Comparison of ENCODE assay signal across 9 cellular contexts in the genomic region with DNA sequence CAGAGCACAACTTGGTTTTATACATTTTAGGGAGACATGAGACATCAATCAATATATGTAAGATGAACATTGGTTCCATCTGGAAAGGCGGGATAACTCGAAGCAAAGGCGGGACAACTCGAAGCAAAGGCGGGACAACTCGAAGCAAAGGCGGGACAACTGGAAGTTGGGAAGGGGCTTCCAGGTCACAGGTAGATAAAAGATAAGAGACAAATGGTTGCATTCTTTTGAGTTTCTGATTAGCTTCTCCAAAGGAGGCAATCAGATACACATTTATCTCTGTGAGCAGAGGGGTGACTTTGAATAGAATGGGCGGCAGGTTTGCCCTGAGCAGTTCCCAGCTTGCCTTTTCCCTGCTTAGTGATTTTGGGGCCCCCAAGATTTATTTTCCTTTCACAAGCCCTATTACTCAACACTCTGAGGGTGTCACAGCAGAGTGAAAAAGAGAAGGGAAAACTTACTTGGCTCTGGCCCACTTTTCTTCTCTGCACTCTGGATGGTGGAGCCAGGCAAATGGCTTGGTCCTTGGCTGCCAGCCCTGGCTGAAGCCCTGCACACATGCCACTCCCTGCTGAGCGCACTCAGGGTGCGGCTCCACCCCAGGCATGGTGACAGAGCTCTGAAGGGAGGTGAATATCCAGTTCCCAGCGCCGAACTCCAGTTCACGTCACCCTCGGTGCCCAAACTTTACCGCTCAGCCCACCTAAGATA. TPM values are rescaled to one million over a fixed set of nuclear protein-coding genes. Genes with fewer than 3 reads are reported as not detected.
DNase-seq lines count a peak whose midpoint lies in the region; ATAC-seq, FAIRE-seq and TF ChIP-seq lines count a peak whose summit lies in the region.
"Had no signal": no experiment of that assay in that cellular context is flagged by ENCODE, and none has a peak within 500 bp of the region (broad histone marks: within the 10 kb centered on the region; RNA-seq: fewer than 3 reads in every experiment).

No MANE protein-coding gene starts in this region.

- no peak for FAIRE-seq in A549 (lab: Jason Lieb, UNC)

- H3K4me2 ChIP-seq in A549: peak overlapping the region; percentile 60

- H3K4me3 ChIP-seq in A549: no peak overlapping the region
- peak overlapping the region in 1 of 2 donors; percentile 32 for H3K4me3 ChIP-seq in mucosa of rectum (ENCODE audit: low read length in 2 of 2)

- no peaks in the 10 kb centered on the region for H3K36me3 ChIP-seq in mucosa of rectum (ENCODE audit: control insufficient read depth in 2 of 2, insufficient read depth in 2 of 2, low read length in 2 of 2)

- TF ChIP-seq EP300 in A549 (IDR thresholded peaks at IDR 0.05): no peak

- CTCF ChIA-PET in A549 (lab: Yijun Ruan, JAX): interaction anchor here (0.6 to 1.6 kb wide), 7 partner anchors 21 to 259 kb away, joined by 3 to 6 read pairs (median 3); no protein-coding TSS in a partner anchor

- peak overlapping the region; percentile 9 to 38 for H3K9ac ChIP-seq in mucosa of rectum (ENCODE audit: low read depth in 1 of 2, low read length in 2 of 2)

- H3K27ac ChIP-seq in A549: peak overlapping the region; percentile 2 to 73; a peak in 4 of 6 replicates
- peak overlapping the region; percentile 43 for H3K27ac ChIP-seq in epithelial cell of prostate
- peak overlapping the region; percentile 62 to 69 for H3K27ac ChIP-seq in mucosa of rectum (ENCODE audit: low read depth in 2 of 2, low read length in 2 of 2)

- POLR2A ChIA-PET in A549 (lab: Yijun Ruan, JAX): no interaction called here

- TF ChIP-seq RAD21 in A549 (conservative IDR thresholded peaks at IDR 0.05 in 1 of 2, IDR thresholded peaks at IDR 0.05 in 1 of 2): no peak

- WGBS in A549 (ENCODE audit: missing lambda C conversion rate): 63% methylated on average over 15 of the region's 15 CpGs

- H3K27me3 ChIP-seq in mucosa of rectum (ENCODE audit: control insufficient read depth in 2 of 2, insufficient read depth in 2 of 2, low read length in 2 of 2): no peaks in the 10 kb centered on the region

- ATAC-seq in A549 (peak; percentile 85 to 89), GM18498 (IDR thresholded peaks at IDR 0.05; ENCODE audit: unreplicated experiment) (no peak), GM19395 (IDR thresholded peaks at IDR 0.05; ENCODE audit: unreplicated experiment) (no peak)

- TF ChIP-seq POLR2A in A549 (IDR thresholded peaks at IDR 0.05; ENCODE audit: low read length): no peak

- H3K9me3 ChIP-seq in A549 (no peaks in the 10 kb centered on the region), mucosa of rectum (ENCODE audit: control insufficient read depth in 2 of 2, low read length in 2 of 2) (no peaks in the 10 kb centered on the region)

- no peak for TF ChIP-seq CTCF in A549 (IDR thresholded peaks at IDR 0.05)

- DNase-seq in A549 (ENCODE audit: low read depth in 1 of 2, low spot score in 1 of 2) (peak; percentile 43 to 44), NCI-H1105 treated with DMSO at 0.1 percent for 48 hours (lab: John Stamatoyannopoulos, UW) (peak; percentile 46), epithelial cell of prostate (ENCODE audit: low read depth, low spot score) (no peak), kidney glomerular epithelial cell (lab: John Stamatoyannopoulos, UW) (no peak)
- no peak for DNase-seq in activated CD4-positive, alpha-beta T cell treated with anti-CD3 and anti-CD28 coated beads, Interleukin-2, amount 50 U/mL, for 4 hours
- DNase-seq: KG1 had no signal

- peaks cover 41% of the 10 kb centered on the region for H3K4me1 ChIP-seq in A549
- H3K4me1 ChIP-seq in mucosa of rectum (ENCODE audit: control insufficient read depth in 2 of 2, insufficient read depth in 2 of 2, low read length in 2 of 2): peaks cover 1 to 18% of the 10 kb centered on the region in 2 donors

TF ChIP-seq in A549, 52 proteins besides CTCF, POLR2A, EP300 and RAD21:
- TF ChIP-seq, protein P1, sequence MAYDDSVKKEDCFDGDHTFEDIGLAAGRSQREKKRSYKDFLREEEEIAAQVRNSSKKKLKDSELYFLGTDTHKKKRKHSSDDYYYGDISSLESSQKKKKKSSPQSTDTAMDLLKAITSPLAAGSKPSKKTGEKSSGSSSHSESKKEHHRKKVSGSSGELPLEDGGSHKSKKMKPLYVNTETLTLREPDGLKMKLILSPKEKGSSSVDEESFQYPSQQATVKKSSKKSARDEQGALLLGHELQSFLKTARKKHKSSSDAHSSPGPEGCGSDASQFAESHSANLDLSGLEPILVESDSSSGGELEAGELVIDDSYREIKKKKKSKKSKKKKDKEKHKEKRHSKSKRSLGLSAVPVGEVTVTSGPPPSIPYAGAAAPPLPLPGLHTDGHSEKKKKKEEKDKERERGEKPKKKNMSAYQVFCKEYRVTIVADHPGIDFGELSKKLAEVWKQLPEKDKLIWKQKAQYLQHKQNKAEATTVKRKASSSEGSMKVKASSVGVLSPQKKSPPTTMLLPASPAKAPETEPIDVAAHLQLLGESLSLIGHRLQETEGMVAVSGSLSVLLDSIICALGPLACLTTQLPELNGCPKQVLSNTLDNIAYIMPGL (CRISPR knock-in tag; IDR thresholded peaks at IDR 0.05; ENCODE audit: borderline replicate concordance): no peak
- no peak for TF ChIP-seq RNF2 (IDR thresholded peaks at IDR 0.05; ENCODE audit: borderline replicate concordance, low read depth)
TF ChIP-seq in A549: peak in this region for 0.

RNA-seq across cellular contexts. Expression of a gene that starts 46.7 kb away (rescaled TPM):
- 182 and 200 TPM in 2 replicates for polyA plus RNA-seq in A549 (2011; rRNA removed)
- polyA plus RNA-seq in A549 (2012; cell fraction: cytosol; rRNA removed): 59.5 and 64.4 TPM in 2 replicates
- polyA plus RNA-seq in A549 (2012; cell fraction: nucleus; rRNA removed): 31.6 and 49.8 TPM in 2 replicates
- polyA plus RNA-seq in A549 (2017; fragmentation: RNase III; extraction: RNeasy Plus Mini Kit Qiagen cat#74134 plus additional on column Dnase treatment): 88.7 to 110 TPM (median 104 TPM) in 3 replicates
- 169 and 188 TPM in 2 replicates for polyA minus RNA-seq in A549 (2011; rRNA and poly(A)+ RNA removed)

Comparison
In these comparisons a context has a peak if more than half of its experiments do, and no peak if none do; other contexts are left out.
1. ATAC-seq: peak in A549 (2 of 2); none in GM18498 (single experiment) and GM19395 (single experiment).
2. DNase-seq: peak in A549 (2 of 2) and NCI-H1105 treated with DMSO at 0.1 percent for 48 hours (single experiment); none in epithelial cell of prostate (single experiment), activated CD4-positive, alpha-beta T cell treated with anti-CD3 and anti-CD28 coated beads, Interleukin-2, amount 50 U/mL, for 4 hours (0 of 2) and kidney glomerular epithelial cell (single experiment).
3. Peak in every context shown above with its lines, with median percentiles within 50 percentile points of each other: H3K27ac ChIP-seq.